ENCODE assay signal across 29 cellular contexts in genomic region chr17:13281626-13282025, GRCh38.
"Had no signal": no experiment of that assay in that cellular context is flagged by ENCODE, and none has a peak within 500 bp of the region (broad histone marks: within the 10 kb centered on the region; RNA-seq: fewer than 3 reads in every experiment).

No MANE protein-coding gene starts in this region.

- H3K9me3 Mint-ChIP-seq: stimulated activated effector memory CD8-positive, alpha-beta T cell treated with anti-CD3 and anti-CD28 coated beads, Interleukin-12 subunit alpha, Interleukin-12 subunit beta, amount 100 ng/mL, for 72 hours; stimulated activated memory B cell treated with anti-CD40 and anti-IgM and Interleukin-4, amounts not matched to agents 10 μg/mL and 1 μg/mL and 100 μg/mL, for 72 hours; stimulated activated naive CD8-positive, alpha-beta T cell treated with anti-CD3 and anti-CD28 coated beads, Interleukin-15, amount 100 ng/mL, for 72 hours; stimulated activated naive CD8-positive, alpha-beta T cell treated with anti-CD3 and anti-CD28 coated beads, Interleukin-15, Interleukin-2, amounts not matched to agents 100 ng/mL and 50 ng/mL, for 24 hours had no signal

- FAIRE-seq: urothelium cell line had no signal

- H3K27me3 Mint-ChIP-seq: stimulated activated memory B cell treated with anti-CD40 and anti-IgM and Interleukin-4, amounts not matched to agents 10 μg/mL and 1 μg/mL and 100 μg/mL, for 72 hours; stimulated activated naive B cell treated with anti-CD40 and anti-IgM and Interleukin-4, amounts not matched to agents 10 μg/mL and 1 μg/mL and 100 μg/mL, for 72 hours; stimulated activated naive CD8-positive, alpha-beta T cell treated with anti-CD3 and anti-CD28 coated beads, Interleukin-15, amount 100 ng/mL, for 72 hours; stimulated activated naive CD8-positive, alpha-beta T cell treated with anti-CD3 and anti-CD28 coated beads, Interleukin-15, Interleukin-2, amounts not matched to agents 100 ng/mL and 50 ng/mL, for 24 hours; type B pancreatic cell had no signal

- H3K4me3 ChIP-seq: stomach, suprapubic skin, testis, thoracic aorta, thyroid gland, tibial artery, tibial nerve, transverse colon, upper lobe of left lung, upper lobe of right lung, uterus, vagina had no signal

- H3K4me3 Mint-ChIP-seq: stimulated activated effector memory CD8-positive, alpha-beta T cell treated with anti-CD3 and anti-CD28 coated beads, Interleukin-12 subunit alpha, Interleukin-12 subunit beta, amount 100 ng/mL, for 72 hours; stimulated activated memory B cell treated with anti-CD40 and anti-IgM and Interleukin-4, amounts not matched to agents 10 μg/mL and 1 μg/mL and 100 μg/mL, for 72 hours; stimulated activated naive B cell treated with anti-CD40 and anti-IgM and Interleukin-4, amounts not matched to agents 10 μg/mL and 1 μg/mL and 100 μg/mL, for 72 hours; stimulated activated naive CD8-positive, alpha-beta T cell treated with anti-CD3 and anti-CD28 coated beads, Interleukin-15, amount 100 ng/mL, for 72 hours; stimulated activated naive CD8-positive, alpha-beta T cell treated with anti-CD3 and anti-CD28 coated beads, Interleukin-15, Interleukin-2, amounts not matched to agents 100 ng/mL and 50 ng/mL, for 24 hours; type B pancreatic cell had no signal

- H3K4me1 Mint-ChIP-seq: stimulated activated effector memory CD8-positive, alpha-beta T cell treated with anti-CD3 and anti-CD28 coated beads, Interleukin-12 subunit alpha, Interleukin-12 subunit beta, amount 100 ng/mL, for 72 hours; stimulated activated memory B cell treated with anti-CD40 and anti-IgM and Interleukin-4, amounts not matched to agents 10 μg/mL and 1 μg/mL and 100 μg/mL, for 72 hours; stimulated activated naive B cell treated with anti-CD40 and anti-IgM and Interleukin-4, amounts not matched to agents 10 μg/mL and 1 μg/mL and 100 μg/mL, for 72 hours; stimulated activated naive CD8-positive, alpha-beta T cell treated with anti-CD3 and anti-CD28 coated beads, Interleukin-15, amount 100 ng/mL, for 72 hours had no signal

- DNase-seq: stimulated activated CD4-positive, alpha-beta T cell treated with anti-CD3 and anti-CD28 coated beads, Interleukin-2, amount 100 ng/mL, for 48 hours; stimulated activated CD4-positive, alpha-beta T cell treated with anti-CD3 and anti-CD28 coated beads, Interleukin-4, amount 100 ng/mL, for 1 hour; stimulated activated CD4-positive, alpha-beta T cell treated with anti-CD3 and anti-CD28 coated beads, Interleukin-4, amount 100 ng/mL, for 24 hours; stimulated activated CD4-positive, alpha-beta T cell treated with anti-CD3 and anti-CD28 coated beads, Interleukin-4, amount 100 ng/mL, for 4 hours; stimulated activated CD8-positive, alpha-beta memory T cell treated with anti-CD3 and anti-CD28 coated beads, Interleukin-4, amount 100 ng/mL, for 48 hours; stimulated activated naive B cell treated with anti-CD40 and anti-IgM and Interleukin-4, amounts not matched to agents 10 μg/mL and 1 μg/mL and 100 μg/mL, for 72 hours; stimulated activated naive CD4-positive, alpha-beta T cell; stimulated activated naive CD4-positive, alpha-beta T cell treated with Interleukin-2 at 50 U/mL for 16 hours; stimulated activated naive CD8-positive, alpha-beta T cell treated with anti-CD3 and anti-CD28 coated beads, Interleukin-15, amount 100 ng/mL, for 72 hours; stimulated activated naive CD8-positive, alpha-beta T cell treated with anti-CD3 and anti-CD28 coated beads, Interleukin-15, Interleukin-2, amounts not matched to agents 100 U/mL and 50 U/mL, for 24 hours; stomach; substantia nigra; testis; thyroid gland; tibial artery; transverse colon; trophoblast cell; upper lobe of left lung; upper lobe of right lung; uterus had no signal

- H3K27ac Mint-ChIP-seq: stimulated activated effector memory CD8-positive, alpha-beta T cell treated with anti-CD3 and anti-CD28 coated beads, Interleukin-12 subunit alpha, Interleukin-12 subunit beta, amount 100 ng/mL, for 72 hours; stimulated activated memory B cell treated with anti-CD40 and anti-IgM and Interleukin-4, amounts not matched to agents 10 μg/mL and 1 μg/mL and 100 μg/mL, for 72 hours; stimulated activated naive B cell treated with anti-CD40 and anti-IgM and Interleukin-4, amounts not matched to agents 10 μg/mL and 1 μg/mL and 100 μg/mL, for 72 hours; stimulated activated naive CD8-positive, alpha-beta T cell treated with anti-CD3 and anti-CD28 coated beads, Interleukin-15, amount 100 ng/mL, for 72 hours; stimulated activated naive CD8-positive, alpha-beta T cell treated with anti-CD3 and anti-CD28 coated beads, Interleukin-15, Interleukin-2, amounts not matched to agents 100 ng/mL and 50 ng/mL, for 24 hours; type B pancreatic cell had no signal

- H3K4me1 ChIP-seq: stomach, suprapubic skin, testis, thyroid gland, tibial artery, tibial nerve, transverse colon, upper lobe of left lung, upper lobe of right lung, uterus, vagina had no signal

- H3K27ac ChIP-seq: stomach, suprapubic skin, testis, thoracic aorta, thyroid gland, tibial artery, tibial nerve, transverse colon, upper lobe of left lung, upper lobe of right lung, uterus, vagina had no signal

- H3K36me3 Mint-ChIP-seq: stimulated activated effector memory CD8-positive, alpha-beta T cell treated with anti-CD3 and anti-CD28 coated beads, Interleukin-12 subunit alpha, Interleukin-12 subunit beta, amount 100 ng/mL, for 72 hours; stimulated activated memory B cell treated with anti-CD40 and anti-IgM and Interleukin-4, amounts not matched to agents 10 μg/mL and 1 μg/mL and 100 μg/mL, for 72 hours; stimulated activated naive B cell treated with anti-CD40 and anti-IgM and Interleukin-4, amounts not matched to agents 10 μg/mL and 1 μg/mL and 100 μg/mL, for 72 hours had no signal

- H3K27me3 ChIP-seq: stomach, suprapubic skin, testis, thyroid gland, tibial artery, tibial nerve, transverse colon, upper lobe of left lung, upper lobe of right lung, uterus, vagina had no signal

- H3K36me3 ChIP-seq: stomach, suprapubic skin, thoracic aorta, thyroid gland, tibial artery, tibial nerve, transverse colon, upper lobe of left lung, upper lobe of right lung, uterus, vagina had no signal

- H3K9me3 ChIP-seq: stomach, suprapubic skin, testis, thoracic aorta, thyroid gland, tibial artery, tibial nerve, transverse colon, upper lobe of left lung, upper lobe of right lung, uterus, vagina had no signal
